ENCODE assay signal across 18 cellular contexts in the genomic region with DNA sequence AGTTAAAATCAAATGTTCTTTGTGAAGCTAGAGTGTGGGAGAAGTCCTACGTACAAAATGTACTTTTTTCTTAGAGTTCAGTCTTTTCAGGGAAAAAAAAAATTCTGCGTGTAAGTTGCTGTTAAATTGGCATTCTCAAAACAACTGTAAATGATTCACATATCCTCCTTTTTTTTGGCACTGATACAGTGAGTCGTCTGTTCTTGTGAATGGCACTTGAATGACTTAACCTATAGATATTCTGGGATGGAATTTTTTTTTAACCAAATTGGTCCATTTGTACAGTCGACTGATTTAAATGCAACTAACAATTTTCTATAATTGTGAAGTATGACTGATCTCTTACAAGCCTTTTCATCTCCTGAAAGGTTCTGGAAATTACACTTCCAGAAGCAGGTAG. TPM values are rescaled to one million over a fixed set of nuclear protein-coding genes. Genes with fewer than 3 reads are reported as not detected.
DNase-seq lines count a peak whose midpoint lies in the region; ATAC-seq and TF ChIP-seq lines count a peak whose summit lies in the region.
"Had no signal": no experiment of that assay in that cellular context is flagged by ENCODE, and none has a peak within 500 bp of the region (broad histone marks: within the 10 kb centered on the region; RNA-seq: fewer than 3 reads in every experiment).

No MANE protein-coding gene starts in this region.

- ATAC-seq in body of pancreas (no peak), HG02981 (IDR thresholded peaks at IDR 0.05; ENCODE audit: unreplicated experiment) (no peak), lower lobe of right lung (no peak)
- ATAC-seq: CD8-positive, alpha-beta T cell; HCT116; Panc1 had no signal

- H3K9me3 ChIP-seq in body of pancreas (no peaks in the 10 kb centered on the region), lower lobe of right lung (no peaks in the 10 kb centered on the region)
- H3K9me3 ChIP-seq: SJCRH30 had no signal

- no peak overlapping the region for H3K4me3 Mint-ChIP-seq in osteocyte (ENCODE audit: unreplicated experiment)
- H3K4me3 Mint-ChIP-seq: CD8-positive, alpha-beta T cell had no signal

- H3K36me3 ChIP-seq in body of pancreas (replicated peaks in 1 of 2; ENCODE audit: insufficient read depth in 1 of 2, low read depth in 2 of 2) (no peaks in the 10 kb centered on the region), lower lobe of right lung (no peaks in the 10 kb centered on the region)
- H3K36me3 ChIP-seq: SJCRH30 had no signal

- H3K36me3 Mint-ChIP-seq in osteocyte (ENCODE audit: unreplicated experiment), result no peaks in the 10 kb centered on the region
- H3K36me3 Mint-ChIP-seq: CD8-positive, alpha-beta T cell had no signal

- H3K4me1 Mint-ChIP-seq in osteocyte (ENCODE audit: unreplicated experiment), result peaks cover 36% of the 10 kb centered on the region

- CTCF ChIA-PET in RWPE1 (lab: Yijun Ruan, JAX), result interaction anchor here (0.6 kb wide), 1 partner anchor 242 kb away, joined by 4 read pairs; no protein-coding TSS in a partner anchor

- WGBS in body of pancreas, 2 donors, result 59 to 60% methylated on average over 4 of the region's 4 CpGs

- no peak for TF ChIP-seq POLR2A in body of pancreas (IDR thresholded peaks at IDR 0.05)

- intact Hi-C loops in body of pancreas (cut with DNase I), result no loop called here
- intact Hi-C loops in lower lobe of right lung (cut with DNase I), result no loop called here

- POLR2A ChIA-PET in RWPE1 (lab: Yijun Ruan, JAX; ENCODE audit: low non-redundant PET), result no interaction called here

- H3K4me3 ChIP-seq in epithelial cell of esophagus (ENCODE audit: low read length), result no peak overlapping the region
- no peak overlapping the region for H3K4me3 ChIP-seq in body of pancreas
- H3K4me3 ChIP-seq in lower lobe of right lung, result no peak overlapping the region
- H3K4me3 ChIP-seq: GM23248, SJCRH30 had no signal

- H3K4me1 ChIP-seq in body of pancreas, result peaks cover 18% of the 10 kb centered on the region
- peaks cover 10% of the 10 kb centered on the region for H3K4me1 ChIP-seq in lower lobe of right lung

- H3K9me3 Mint-ChIP-seq in osteocyte (ENCODE audit: unreplicated experiment), result peaks cover 3% of the 10 kb centered on the region
- H3K9me3 Mint-ChIP-seq: CD8-positive, alpha-beta T cell had no signal

- DNase-seq in HS-5 (ENCODE audit: low read depth), result peak; percentile 50
- DNase-seq in RWPE1 (ENCODE audit: low spot score), result peak; percentile 36
- peak; percentile 64 for DNase-seq in epithelial cell of esophagus (ENCODE audit: low read depth)
- no peak for DNase-seq in osteocyte (ENCODE audit: extremely low spot score, unreplicated experiment)
- DNase-seq in body of pancreas, result no peak
- no peak for DNase-seq in NCI-H1694 (lab: John Stamatoyannopoulos, UW)
- DNase-seq in lower lobe of right lung, result no peak
- DNase-seq: CD8-positive, alpha-beta T cell; GM23248; MM.1S; NCI-H1105; NCI-H187; NCI-H446; NCI-H82; SJCRH30 had no signal

- TF ChIP-seq CTCF in RWPE1 (conservative IDR thresholded peaks at IDR 0.05; ENCODE audit: low read depth), result no peak
- no peak for TF ChIP-seq CTCF in epithelial cell of esophagus (IDR thresholded peaks at IDR 0.05; ENCODE audit: insufficient read depth, low read depth, low read length, missing control alignments)
- TF ChIP-seq CTCF in osteocyte (IDR thresholded peaks at IDR 0.05), result no peak
- TF ChIP-seq CTCF in body of pancreas (IDR thresholded peaks at IDR 0.05), result no peak
- no peak for TF ChIP-seq CTCF in lower lobe of right lung (IDR thresholded peaks at IDR 0.05)

- no peaks in the 10 kb centered on the region for H3K27me3 Mint-ChIP-seq in osteocyte (ENCODE audit: unreplicated experiment)

- peak overlapping the region; percentile 36 for H3K27ac Mint-ChIP-seq in osteocyte (ENCODE audit: unreplicated experiment)
- H3K27ac Mint-ChIP-seq: CD8-positive, alpha-beta T cell had no signal

- H3K27ac ChIP-seq in RWPE1, result no peak overlapping the region
- no peak overlapping the region for H3K27ac ChIP-seq in body of pancreas
- no peak overlapping the region for H3K27ac ChIP-seq in lower lobe of right lung
- H3K27ac ChIP-seq: GM23248, SJCRH30 had no signal

- H3K27me3 ChIP-seq in body of pancreas, result no peaks in the 10 kb centered on the region
- no peaks in the 10 kb centered on the region for H3K27me3 ChIP-seq in lower lobe of right lung (ENCODE audit: low read depth)

RNA-seq across cellular contexts. Expression of a gene that starts 5.5 kb away (rescaled TPM):
- total RNA-seq in osteocyte, result 246 and 254 TPM in 2 replicates
- total RNA-seq in body of pancreas, result 10 to 100 TPM; 41.2 to 55.7 TPM
- total RNA-seq in lower lobe of right lung, result 60.1 TPM

Comparison
In these comparisons a context has a peak if more than half of its experiments do, and no peak if none do; other contexts are left out.
1. DNase-seq: peak in HS-5 (single experiment), RWPE1 (single experiment) and epithelial cell of esophagus (single experiment); none in osteocyte (single experiment), body of pancreas (0 of 4), NCI-H1694 (single experiment) and lower lobe of right lung (single experiment).